20 cellular contexts compared by ENCODE assay signal in genomic region chr13:33373624-33374023, GRCh38.
"Had no signal": no experiment of that assay in that cellular context is flagged by ENCODE, and none has a peak within 500 bp of the region (broad histone marks: within the 10 kb centered on the region; RNA-seq: fewer than 3 reads in every experiment).

No MANE protein-coding gene starts in this region.

- H3K36me3 Mint-ChIP-seq: naive thymus-derived CD8-positive, alpha-beta T cell had no signal

- ATAC-seq: activated CD4-positive, CD25-positive, alpha-beta regulatory T cell treated with anti-CD3 and anti-CD28 coated beads, Interleukin-2, amount 50 U/mL, for 24 hours; activated T-cell treated with anti-CD3 and anti-CD28 coated beads, Interleukin-2, amount 50 U/mL, for 4 hours; left colon; lower lobe of right lung; naive thymus-derived CD8-positive, alpha-beta T cell had no signal

- H3K4me3 ChIP-seq: lower lobe of right lung, sigmoid colon, tibial nerve, uterus had no signal

- H3K9me3 Mint-ChIP-seq: activated naive CD4-positive, alpha-beta T cell treated with anti-CD3 and anti-CD28 coated beads for 36 hours; activated T-cell treated with anti-CD3 and anti-CD28 coated beads, Interleukin-2, amount 50 U/mL, for 4 hours had no signal

- H3K9me3 ChIP-seq: lower lobe of right lung, sigmoid colon, tibial nerve, uterus had no signal

- H3K27ac ChIP-seq: epithelial cell of prostate, lower lobe of right lung, parathyroid adenoma had no signal

- H3K79me2 ChIP-seq: parathyroid adenoma had no signal

- H3K4me1 ChIP-seq: lower lobe of right lung, uterus had no signal

- H2AFZ ChIP-seq: parathyroid adenoma had no signal

- H3K27me3 ChIP-seq: sigmoid colon, tibial nerve, uterus had no signal

- H3K9ac ChIP-seq: parathyroid adenoma had no signal

- H3K36me3 ChIP-seq: lower lobe of right lung, sigmoid colon, tibial nerve, uterus had no signal

- DNase-seq: activated CD4-positive, alpha-beta T cell treated with anti-CD3 and anti-CD28 coated beads, Interleukin-2, amount 50 U/mL, for 1 hour; activated CD8-positive, alpha-beta memory T cell treated with anti-CD3 and anti-CD28 coated beads, Interleukin-2, amount 50 U/mL, for 4 hours; activated naive CD4-positive, alpha-beta T cell treated with anti-CD3 and anti-CD28 coated beads for 36 hours; activated T-cell treated with anti-CD3 and anti-CD28 coated beads, Interleukin-2, amount 50 U/mL, for 4 hours; cerebellar nuclear complex; effector memory CD4-positive, alpha-beta T cell; hippocampal formation; islet precursor cell; left colon; lower lobe of right lung; naive thymus-derived CD8-positive, alpha-beta T cell; sigmoid colon; T1000; uterus had no signal

- H3K4me3 Mint-ChIP-seq: activated naive CD4-positive, alpha-beta T cell treated with anti-CD3 and anti-CD28 coated beads for 36 hours; activated T-cell treated with anti-CD3 and anti-CD28 coated beads, Interleukin-2, amount 50 U/mL, for 4 hours; dendritic cell treated with granulocyte-macrophage colony-stimulating factor and Interleukin-4, amounts not matched to agents 40 ng/mL and 50 ng/mL, for 4 days; naive thymus-derived CD8-positive, alpha-beta T cell; stimulated activated naive CD8-positive, alpha-beta T cell treated with anti-CD3 and anti-CD28 coated beads, Interleukin-15, Interleukin-2, amounts not matched to agents 100 ng/mL and 50 ng/mL, for 24 hours had no signal

- H3K27ac Mint-ChIP-seq: activated naive CD4-positive, alpha-beta T cell treated with anti-CD3 and anti-CD28 coated beads for 36 hours; dendritic cell treated with granulocyte-macrophage colony-stimulating factor and Interleukin-4, amounts not matched to agents 40 ng/mL and 50 ng/mL, for 4 days; naive thymus-derived CD8-positive, alpha-beta T cell; stimulated activated naive CD8-positive, alpha-beta T cell treated with anti-CD3 and anti-CD28 coated beads, Interleukin-15, Interleukin-2, amounts not matched to agents 100 ng/mL and 50 ng/mL, for 24 hours had no signal

- H3K27me3 Mint-ChIP-seq: dendritic cell treated with granulocyte-macrophage colony-stimulating factor and Interleukin-4, amounts not matched to agents 40 ng/mL and 50 ng/mL, for 4 days; stimulated activated naive CD8-positive, alpha-beta T cell treated with anti-CD3 and anti-CD28 coated beads, Interleukin-15, Interleukin-2, amounts not matched to agents 100 ng/mL and 50 ng/mL, for 24 hours had no signal
